ENCODE assay signal across 32 cellular contexts in the genomic region with DNA sequence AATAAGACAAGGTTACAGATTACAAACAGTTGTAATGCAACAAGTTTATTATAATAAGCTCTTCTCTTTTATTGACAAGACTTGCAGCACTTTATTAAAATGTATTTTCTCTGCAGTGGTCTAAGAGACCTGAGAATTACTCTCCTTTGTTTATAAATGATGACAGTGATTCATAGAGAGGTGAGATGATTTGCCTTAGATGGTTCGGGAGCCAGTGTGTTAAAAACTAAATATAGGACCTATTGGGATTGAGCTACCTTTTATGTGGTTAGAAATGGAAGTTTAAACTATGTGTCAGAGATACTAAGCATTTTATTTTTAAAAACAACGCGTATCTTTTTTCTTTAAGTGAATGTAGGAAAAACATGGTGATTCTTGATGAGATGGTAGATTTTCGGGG. TPM values are rescaled to one million over a fixed set of nuclear protein-coding genes. Genes with fewer than 3 reads are reported as not detected.
"Had no signal": no experiment of that assay in that cellular context is flagged by ENCODE, and none has a peak within 500 bp of the region (broad histone marks: within the 10 kb centered on the region; RNA-seq: fewer than 3 reads in every experiment).

No MANE protein-coding gene starts in this region.

- H3K4me3 ChIP-seq: body of pancreas, esophagus muscularis mucosa, gastrocnemius medialis, heart left ventricle had no signal

- H3K27me3 ChIP-seq: body of pancreas, foreskin keratinocyte had no signal

- H3K9me3 ChIP-seq: body of pancreas, esophagus muscularis mucosa, gastrocnemius medialis, heart left ventricle had no signal

- H3K4me1 ChIP-seq: esophagus muscularis mucosa, foreskin keratinocyte, gastrocnemius medialis, heart left ventricle had no signal

- H3K27ac Mint-ChIP-seq: activated CD8-positive, alpha-beta T cell treated with anti-CD3 and anti-CD28 coated beads for 36 hours; activated naive CD8-positive, alpha-beta T cell; activated T-helper 17 cell treated with anti-CD3 and anti-CD28 coated beads, Interleukin-2, amount 50 U/mL, for 72 hours; effector memory CD8-positive, alpha-beta T cell; WTC11 had no signal

- FAIRE-seq: colon had no signal

- H3K9me3 Mint-ChIP-seq: activated CD8-positive, alpha-beta T cell treated with anti-CD3 and anti-CD28 coated beads for 36 hours; activated T-cell treated with anti-CD3 and anti-CD28 coated beads, Interleukin-2, amount 50 U/mL, for 4 hours; activated T-helper 17 cell treated with anti-CD3 and anti-CD28 coated beads, Interleukin-2, amount 50 U/mL, for 72 hours; effector memory CD8-positive, alpha-beta T cell; WTC11 had no signal

- DNase-seq: activated CD4-positive, alpha-beta T cell treated with anti-CD3 and anti-CD28 coated beads for 48 hours; activated CD4-positive, alpha-beta T cell treated with anti-CD3 and anti-CD28 coated beads, Interleukin-2, amount 50 U/mL, for 1 hour; activated CD4-positive, alpha-beta T cell treated with anti-CD3 and anti-CD28 coated beads, Interleukin-2, amount 50 U/mL, for 48 hours; activated CD8-positive, alpha-beta memory T cell treated with anti-CD3 and anti-CD28 coated beads for 24 hours; activated CD8-positive, alpha-beta T cell treated with anti-CD3 and anti-CD28 coated beads for 36 hours; activated effector memory CD4-positive, alpha-beta T cell treated with Interleukin-2 at 50 U/mL for 16 hours; activated gamma-delta T cell treated with Interleukin-2 at 50 U/mL for 16 hours; activated naive CD4-positive, alpha-beta T cell treated with anti-CD3 and anti-CD28 coated beads, Interleukin-2, amount 50 U/mL, for 16 hours; activated naive CD4-positive, alpha-beta T cell treated with Interleukin-2 at 50 U/mL for 16 hours; activated T-cell treated with anti-CD3 and anti-CD28 coated beads, Interleukin-2, amount 50 U/mL, for 4 hours; amniotic stem cell; anterior cingulate cortex; body of pancreas; caudate nucleus; cortex of kidney; dermis blood vessel endothelial cell; effector CD4-positive, alpha-beta T cell; effector memory CD8-positive, alpha-beta T cell; erythroblast; foreskin keratinocyte; gastrocnemius medialis; glutamatergic neuron; heart left ventricle; T-helper 2 cell had no signal

- H3K4me3 Mint-ChIP-seq: activated CD8-positive, alpha-beta T cell treated with anti-CD3 and anti-CD28 coated beads for 36 hours; activated naive CD8-positive, alpha-beta T cell; activated T-cell treated with anti-CD3 and anti-CD28 coated beads, Interleukin-2, amount 50 U/mL, for 4 hours; activated T-helper 17 cell treated with anti-CD3 and anti-CD28 coated beads, Interleukin-2, amount 50 U/mL, for 72 hours; effector memory CD8-positive, alpha-beta T cell; WTC11 had no signal

- H3K27ac ChIP-seq: body of pancreas, esophagus muscularis mucosa, foreskin keratinocyte, gastrocnemius medialis, heart left ventricle, VCaP had no signal

- H3K36me3 Mint-ChIP-seq: activated naive CD8-positive, alpha-beta T cell; WTC11 had no signal

- H3K36me3 ChIP-seq: esophagus muscularis mucosa, gastrocnemius medialis, heart left ventricle had no signal

- H3K4me1 Mint-ChIP-seq: activated T-helper 17 cell treated with anti-CD3 and anti-CD28 coated beads, Interleukin-2, amount 50 U/mL, for 72 hours had no signal

- ATAC-seq: activated CD8-positive, alpha-beta T cell treated with anti-CD3 and anti-CD28 coated beads for 36 hours; activated T-cell treated with anti-CD3 and anti-CD28 coated beads, Interleukin-2, amount 50 U/mL, for 4 hours; activated T-helper 17 cell treated with anti-CD3 and anti-CD28 coated beads, Interleukin-2, amount 50 U/mL, for 72 hours; body of pancreas; effector memory CD8-positive, alpha-beta T cell; foreskin keratinocyte; gastrocnemius medialis; heart left ventricle; WTC11 had no signal

RNA-seq across cellular contexts. Expression of gene KRTAP3-3, which starts 2.9 kb away (rescaled TPM):
- total RNA-seq: activated CD8-positive, alpha-beta T cell treated with anti-CD3 and anti-CD28 coated beads for 36 hours; activated T-cell treated with anti-CD3 and anti-CD28 coated beads, Interleukin-2, amount 50 U/mL, for 4 hours; activated T-helper 17 cell treated with anti-CD3 and anti-CD28 coated beads, Interleukin-2, amount 50 U/mL, for 72 hours; body of pancreas; chondrocyte; dermis blood vessel endothelial cell; esophagus muscularis mucosa; foreskin keratinocyte; gastrocnemius medialis; heart left ventricle; WTC11 had no signal
- polyA plus RNA-seq: adipose tissue, foreskin keratinocyte, heart left ventricle had no signal

RNA-seq across cellular contexts. Expression of gene KRTAP3-2, which starts 2.9 kb away (rescaled TPM):
- total RNA-seq: activated CD8-positive, alpha-beta T cell treated with anti-CD3 and anti-CD28 coated beads for 36 hours; activated T-cell treated with anti-CD3 and anti-CD28 coated beads, Interleukin-2, amount 50 U/mL, for 4 hours; activated T-helper 17 cell treated with anti-CD3 and anti-CD28 coated beads, Interleukin-2, amount 50 U/mL, for 72 hours; body of pancreas; chondrocyte; dermis blood vessel endothelial cell; esophagus muscularis mucosa; foreskin keratinocyte; gastrocnemius medialis; heart left ventricle; WTC11 had no signal
- polyA plus RNA-seq: adipose tissue, foreskin keratinocyte, heart left ventricle had no signal

RNA-seq across cellular contexts. Expression of gene KRTAP3-1, which starts 12.1 kb away (rescaled TPM):
- total RNA-seq: activated CD8-positive, alpha-beta T cell treated with anti-CD3 and anti-CD28 coated beads for 36 hours; activated T-cell treated with anti-CD3 and anti-CD28 coated beads, Interleukin-2, amount 50 U/mL, for 4 hours; activated T-helper 17 cell treated with anti-CD3 and anti-CD28 coated beads, Interleukin-2, amount 50 U/mL, for 72 hours; body of pancreas; chondrocyte; dermis blood vessel endothelial cell; esophagus muscularis mucosa; foreskin keratinocyte; gastrocnemius medialis; heart left ventricle; WTC11 had no signal
- polyA plus RNA-seq: adipose tissue, foreskin keratinocyte, heart left ventricle had no signal

RNA-seq across cellular contexts. Expression of gene KRT40, which starts 12.7 kb away (rescaled TPM):
- total RNA-seq: activated CD8-positive, alpha-beta T cell treated with anti-CD3 and anti-CD28 coated beads for 36 hours; activated T-cell treated with anti-CD3 and anti-CD28 coated beads, Interleukin-2, amount 50 U/mL, for 4 hours; activated T-helper 17 cell treated with anti-CD3 and anti-CD28 coated beads, Interleukin-2, amount 50 U/mL, for 72 hours; chondrocyte; dermis blood vessel endothelial cell; esophagus muscularis mucosa; foreskin keratinocyte; gastrocnemius medialis; heart left ventricle; WTC11 had no signal
- polyA plus RNA-seq: foreskin keratinocyte, heart left ventricle had no signal

RNA-seq across cellular contexts. Expression of gene KRT39, which starts 30.1 kb away (rescaled TPM):
- total RNA-seq: activated CD8-positive, alpha-beta T cell treated with anti-CD3 and anti-CD28 coated beads for 36 hours; activated T-cell treated with anti-CD3 and anti-CD28 coated beads, Interleukin-2, amount 50 U/mL, for 4 hours; activated T-helper 17 cell treated with anti-CD3 and anti-CD28 coated beads, Interleukin-2, amount 50 U/mL, for 72 hours; body of pancreas; chondrocyte; dermis blood vessel endothelial cell; esophagus muscularis mucosa; foreskin keratinocyte; gastrocnemius medialis; heart left ventricle; WTC11 had no signal
- polyA plus RNA-seq: foreskin keratinocyte, heart left ventricle had no signal
